ENCODE assay signal across 8 cellular contexts in the genomic region with DNA sequence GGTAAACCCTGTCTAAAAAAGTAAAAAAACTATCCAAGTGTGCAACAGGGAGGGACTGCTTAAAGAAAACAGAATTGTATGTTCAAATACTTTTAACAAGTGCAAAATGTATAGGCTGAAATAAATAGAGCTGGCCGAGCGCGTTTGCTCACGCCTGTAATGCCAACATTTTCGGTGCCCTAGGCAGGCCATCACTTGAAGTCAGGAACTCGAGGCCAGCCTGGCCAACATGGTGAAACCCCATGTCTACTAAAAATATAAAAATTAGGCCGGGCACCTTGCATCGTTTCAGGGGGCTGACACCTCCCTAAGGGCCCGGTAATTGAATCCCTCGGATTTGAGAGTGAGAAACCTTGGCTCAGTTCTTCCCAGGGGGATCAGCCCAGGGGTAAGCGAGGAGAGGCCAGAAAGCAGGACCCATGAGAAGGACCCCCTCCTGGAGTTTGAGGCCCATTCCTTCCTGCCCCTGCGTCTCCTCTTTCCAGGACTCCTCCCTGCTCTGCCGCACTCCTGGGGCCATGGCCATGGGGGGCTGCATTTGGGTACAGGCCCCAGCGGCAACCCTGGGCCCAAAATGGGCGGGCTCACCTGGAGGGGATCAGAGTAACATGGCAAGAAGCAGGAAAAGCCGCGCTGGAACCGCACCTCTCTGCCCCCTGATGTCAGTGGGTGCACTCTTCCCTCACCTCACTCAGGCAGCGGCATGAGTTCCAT.
DNase-seq lines count a peak whose midpoint lies in the region; ATAC-seq and TF ChIP-seq lines count a peak whose summit lies in the region.

No MANE protein-coding gene starts in this region.

- H3K36me3 Mint-ChIP-seq in activated T-helper 17 cell treated with anti-CD3 and anti-CD28 coated beads, Interleukin-2, amount 50 U/mL, for 72 hours (ENCODE audit: low read depth), result peaks cover 6% of the 10 kb centered on the region
- peaks cover 17% of the 10 kb centered on the region for H3K36me3 Mint-ChIP-seq in stimulated activated effector memory CD8-positive, alpha-beta T cell treated with anti-CD3 and anti-CD28 coated beads, Interleukin-12 subunit alpha, Interleukin-12 subunit beta, amount 100 ng/mL, for 72 hours

- H3K9me3 ChIP-seq in HUES6 (ENCODE audit: control insufficient read depth, insufficient read depth, low read depth, low read length) (no peaks in the 10 kb centered on the region), iPS-18c (ENCODE audit: control insufficient read depth, insufficient read depth, low read length) (no peaks in the 10 kb centered on the region)

- ATAC-seq in activated T-helper 17 cell treated with anti-CD3 and anti-CD28 coated beads, Interleukin-2, amount 50 U/mL, for 72 hours (replicated peaks), result no peak
- no peak for ATAC-seq in stimulated activated effector memory CD8-positive, alpha-beta T cell treated with anti-CD3 and anti-CD28 coated beads, Interleukin-12 subunit alpha, Interleukin-12 subunit beta, amount 100 ng/mL, for 72 hours
- ATAC-seq in HG03135 (IDR thresholded peaks at IDR 0.05; ENCODE audit: unreplicated experiment) (no peak), GM18505 (IDR thresholded peaks at IDR 0.05; ENCODE audit: unreplicated experiment) (no peak)

- H3K4me3 Mint-ChIP-seq in activated T-helper 17 cell treated with anti-CD3 and anti-CD28 coated beads, Interleukin-2, amount 50 U/mL, for 72 hours, result peak overlapping the region; percentile 87
- peak overlapping the region; percentile 85 for H3K4me3 Mint-ChIP-seq in stimulated activated effector memory CD8-positive, alpha-beta T cell treated with anti-CD3 and anti-CD28 coated beads, Interleukin-12 subunit alpha, Interleukin-12 subunit beta, amount 100 ng/mL, for 72 hours

- H3K36me3 ChIP-seq in HUES6 (ENCODE audit: control insufficient read depth, insufficient read depth, low read length), result no peaks in the 10 kb centered on the region

- DNase-seq in stimulated activated effector memory CD8-positive, alpha-beta T cell treated with anti-CD3 and anti-CD28 coated beads, Interleukin-12 subunit alpha, Interleukin-12 subunit beta, amount 100 ng/mL, for 72 hours (ENCODE audit: low spot score in 2 of 2), result peak in 1 of 2 donors; percentile 57
- DNase-seq in G401 (ENCODE audit: low spot score), result no peak
- DNase-seq in NCI-H128 (lab: John Stamatoyannopoulos, UW; ENCODE audit: unreplicated experiment), result no peak

- H3K4me3 ChIP-seq in HUES6 (ENCODE audit: low read depth, low read length), result peak overlapping the region; percentile 77
- peak overlapping the region; percentile 99 for H3K4me3 ChIP-seq in iPS-18c (ENCODE audit: insufficient read depth, low read depth, low read length)

- peak overlapping the region; percentile 72 for H3K27ac ChIP-seq in HUES6 (ENCODE audit: low read depth, low read length)

- H3K4me1 Mint-ChIP-seq in activated T-helper 17 cell treated with anti-CD3 and anti-CD28 coated beads, Interleukin-2, amount 50 U/mL, for 72 hours, result peaks cover 10% of the 10 kb centered on the region
- H3K4me1 Mint-ChIP-seq in stimulated activated effector memory CD8-positive, alpha-beta T cell treated with anti-CD3 and anti-CD28 coated beads, Interleukin-12 subunit alpha, Interleukin-12 subunit beta, amount 100 ng/mL, for 72 hours, result peaks cover 30% of the 10 kb centered on the region

- no peaks in the 10 kb centered on the region; the same call in 1 of the 2 replicates for H3K27me3 ChIP-seq in HUES6 (ENCODE audit: control insufficient read depth, insufficient read depth, low read length)

- peak overlapping the region; percentile 83 for H3K9ac ChIP-seq in HUES6 (ENCODE audit: low read length)

- H3K4me1 ChIP-seq in HUES6 (ENCODE audit: control insufficient read depth, insufficient read depth, low read length), result peaks cover 23% of the 10 kb centered on the region

- in situ Hi-C loops in G401 (cut with HindIII; ENCODE audit: low sequenced_read_pairs), result no loop called here

- H3K27ac Mint-ChIP-seq in activated T-helper 17 cell treated with anti-CD3 and anti-CD28 coated beads, Interleukin-2, amount 50 U/mL, for 72 hours, result peak overlapping the region; percentile 97
- peak overlapping the region; percentile 97 for H3K27ac Mint-ChIP-seq in stimulated activated effector memory CD8-positive, alpha-beta T cell treated with anti-CD3 and anti-CD28 coated beads, Interleukin-12 subunit alpha, Interleukin-12 subunit beta, amount 100 ng/mL, for 72 hours

- TF ChIP-seq POLR2A in GM18505 (IDR thresholded peaks at IDR 0.05; ENCODE audit: borderline replicate concordance, extremely low read depth, insufficient read depth, insufficient read length), result no peak

- no peaks in the 10 kb centered on the region for H3K9me3 Mint-ChIP-seq in activated T-helper 17 cell treated with anti-CD3 and anti-CD28 coated beads, Interleukin-2, amount 50 U/mL, for 72 hours
- no peaks in the 10 kb centered on the region for H3K9me3 Mint-ChIP-seq in stimulated activated effector memory CD8-positive, alpha-beta T cell treated with anti-CD3 and anti-CD28 coated beads, Interleukin-12 subunit alpha, Interleukin-12 subunit beta, amount 100 ng/mL, for 72 hours

- no peaks in the 10 kb centered on the region for H3K27me3 Mint-ChIP-seq in activated T-helper 17 cell treated with anti-CD3 and anti-CD28 coated beads, Interleukin-2, amount 50 U/mL, for 72 hours
